12 cellular contexts compared by ENCODE assay signal in the genomic region with DNA sequence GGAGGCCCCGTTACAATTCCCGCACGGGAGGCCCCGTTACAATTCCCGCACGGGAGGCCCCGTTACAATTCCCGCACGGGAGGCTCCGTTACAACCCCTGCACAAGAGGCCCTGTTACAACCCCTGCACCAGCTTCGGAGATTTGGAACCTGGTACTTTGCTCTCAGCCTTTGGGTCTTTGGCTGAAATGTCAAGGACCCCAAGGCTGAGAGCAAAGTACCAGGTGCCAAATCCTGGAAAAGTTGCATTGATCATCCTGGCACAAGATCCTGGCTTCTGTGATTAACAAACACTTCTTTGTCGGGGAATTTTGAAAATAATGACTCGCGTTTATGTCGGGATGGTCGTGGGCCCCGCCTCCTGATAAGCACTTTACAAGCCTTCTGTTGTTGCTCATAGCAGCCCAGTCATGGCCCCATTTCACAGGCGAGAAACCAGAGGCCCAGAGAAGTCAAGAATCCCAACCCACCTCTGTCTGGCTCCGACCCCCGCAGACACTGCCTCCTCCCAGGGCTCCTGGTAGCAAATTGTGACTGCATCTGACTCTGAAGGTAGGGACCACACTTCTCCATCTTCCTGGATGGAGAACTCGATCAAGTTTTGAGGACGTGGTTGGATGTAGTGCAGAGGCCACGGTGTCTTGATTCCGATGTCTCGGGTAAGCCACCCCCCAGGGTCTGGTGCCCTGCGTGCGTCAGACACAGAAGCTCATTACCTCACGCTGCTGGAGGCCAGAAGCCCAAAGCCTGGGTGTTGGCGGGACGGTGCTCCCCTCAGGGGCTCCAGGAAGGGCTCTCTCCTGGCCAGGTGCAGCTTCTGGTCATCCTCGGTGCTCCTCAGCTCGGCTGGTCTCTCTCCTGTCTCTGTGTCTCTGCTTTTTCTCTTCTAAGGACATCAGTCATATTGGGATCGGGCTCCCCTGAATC.
DNase-seq lines count a peak whose midpoint lies in the region; ATAC-seq and TF ChIP-seq lines count a peak whose summit lies in the region.
"Had no signal": no experiment of that assay in that cellular context is flagged by ENCODE, and none has a peak within 500 bp of the region (broad histone marks: within the 10 kb centered on the region; RNA-seq: fewer than 3 reads in every experiment).

No MANE protein-coding gene starts in this region.

- H3K27ac ChIP-seq in heart right ventricle (peak overlapping the region in 1 of 10 donors; percentile 22), PC-3 (ENCODE audit: low read length) (no peak overlapping the region), neuronal stem cell (replicated peaks; ENCODE audit: low read length) (no peak overlapping the region), H9 (ENCODE audit: insufficient read length, low read depth, low read length) (no peak overlapping the region)
- H3K27ac ChIP-seq: 22Rv1, GM23248 had no signal

- H3K4me3 Mint-ChIP-seq in H9, result no peak overlapping the region
- H3K4me3 Mint-ChIP-seq: CD8-positive, alpha-beta memory T cell had no signal

- H3K27me3 ChIP-seq in heart right ventricle (peaks cover 0 to 17% (median 2%) of the 10 kb centered on the region in 7 donors), PC-3 (ENCODE audit: low read length) (0 out of 2 replicates have a peak, but pooled peaks cover 9% of the 10 kb centered on the region), neuronal stem cell (ENCODE audit: control insufficient read depth in 3 of 3, insufficient read depth in 3 of 3, low read depth in 1 of 3, low read length in 3 of 3) (peaks cover 0 to 35% (median 8%) of the 10 kb centered on the region in 3 experiments), H9 (ENCODE audit: insufficient read depth, low read length) (no peaks in the 10 kb centered on the region)

- H2AK5ac ChIP-seq in neuronal stem cell (ENCODE audit: low read depth, low read length) (peak overlapping the region; percentile 99), H9 (ENCODE audit: insufficient read length, low read length) (no peak overlapping the region)

- no peak overlapping the region for H2BK20ac ChIP-seq in H9 (ENCODE audit: low read depth, low read length, poor library complexity, severe bottlenecking)

- TF ChIP-seq CTCF in heart right ventricle (IDR thresholded peaks at IDR 0.05) (no peak), PC-3 (conservative IDR thresholded peaks at IDR 0.05; ENCODE audit: low read depth, low read length) (no peak), H9 (conservative IDR thresholded peaks at IDR 0.05) (no peak)

- H3K9ac ChIP-seq in PC-3 (ENCODE audit: low read length) (no peak overlapping the region), neuronal stem cell (ENCODE audit: low read depth, low read length, poor library complexity) (no peak overlapping the region), H9 (ENCODE audit: extremely low read depth, insufficient read length, low read length) (no peak overlapping the region)
- H3K9ac ChIP-seq: GM23248 had no signal

- no peak overlapping the region for H4K5ac ChIP-seq in H9 (ENCODE audit: insufficient read length, low read depth, low read length)

- no peak overlapping the region for H2AFZ ChIP-seq in PC-3 (ENCODE audit: low read length)
- no peak overlapping the region for H2AFZ ChIP-seq in neuronal stem cell (ENCODE audit: low read length)
- H2AFZ ChIP-seq in H9 (ENCODE audit: low read length), result no peak overlapping the region
- H2AFZ ChIP-seq: GM23248 had no signal

- no peak overlapping the region for H3K14ac ChIP-seq in neuronal stem cell (ENCODE audit: low read length)
- no peak overlapping the region for H3K14ac ChIP-seq in H9 (ENCODE audit: insufficient read depth, low read length)

- H3K36me3 ChIP-seq in heart right ventricle, result no peaks in the 10 kb centered on the region
- H3K36me3 ChIP-seq in PC-3 (ENCODE audit: low read depth, low read length), result no peaks in the 10 kb centered on the region
- no peaks in the 10 kb centered on the region for H3K36me3 ChIP-seq in neuronal stem cell (replicated peaks in 1 of 2; ENCODE audit: control insufficient read depth in 2 of 2, insufficient read depth in 2 of 2, low read length in 2 of 2)

- no peak overlapping the region for H3T11ph ChIP-seq in H9 (ENCODE audit: low read length)

- H3K23me2 ChIP-seq in H9 (ENCODE audit: insufficient read length, low read depth, low read length, poor library complexity, severe bottlenecking), result no peaks in the 10 kb centered on the region

- no peaks in the 10 kb centered on the region; a peak in 1 of 5 replicates for H3K9me3 Mint-ChIP-seq in H9

- H3F3A ChIP-seq in PC-3 (ENCODE audit: low read length, unreplicated experiment), result no peaks in the 10 kb centered on the region

- peaks cover 32% of the 10 kb centered on the region for H3K27me3 Mint-ChIP-seq in H9 (ENCODE audit: low read depth)

- no TSS peak for BruUV-seq in PC-3 (replicated peaks; lab: Mats Ljungman, UMichigan)

- H4K8ac ChIP-seq in neuronal stem cell (ENCODE audit: low read depth, low read length), result no peak overlapping the region
- H4K8ac ChIP-seq in H9 (replicated peaks; ENCODE audit: insufficient read length, low read depth, low read length), result no peak overlapping the region

- H3K9me3 ChIP-seq in heart right ventricle, result no peaks in the 10 kb centered on the region
- H3K9me3 ChIP-seq in PC-3 (ENCODE audit: low read length), result no peaks in the 10 kb centered on the region
- peaks cover 0 to 2% of the 10 kb centered on the region in 2 donors for H3K9me3 ChIP-seq in neuronal stem cell (replicated peaks in 1 of 2; ENCODE audit: control insufficient read depth in 2 of 2, insufficient read depth in 1 of 2, low read depth in 1 of 2, low read length in 2 of 2)
- H3K9me3 ChIP-seq in H9 (ENCODE audit: control insufficient read depth, low read depth, low read length), result no peaks in the 10 kb centered on the region

- CTCF ChIA-PET in PC-3 (lab: Charles Lee), result no interaction called here

- no peaks in the 10 kb centered on the region for H3K36me3 Mint-ChIP-seq in H9 (ENCODE audit: insufficient read depth in 1 of 3, low read depth in 3 of 3)
- H3K36me3 Mint-ChIP-seq: CD8-positive, alpha-beta memory T cell had no signal

- POLR2A ChIA-PET in PC-3 (lab: Charles Lee; ENCODE audit: unreplicated experiment), result no interaction called here

- WGBS in heart right ventricle, 2 donors, result 80% methylated on average over 33 of the region's 33 CpGs
- no CpG with 5 or more reads among the region's 33 CpGs for WGBS in neuronal stem cell (ENCODE audit: extremely low coverage in 2 of 2, insufficient read length in 2 of 2, insufficient replicate concordance in 1 of 2), 2 donors
- no CpG with 5 or more reads among the region's 33 CpGs for WGBS in H9 (ENCODE audit: extremely low coverage, insufficient read length, low lambda C conversion rate)

- H3K4ac ChIP-seq in neuronal stem cell (ENCODE audit: low read length) (no peak overlapping the region), H9 (ENCODE audit: low read depth, low read length) (no peak overlapping the region)

- no peak for ATAC-seq in Right ventricle myocardium inferior
- ATAC-seq in heart right ventricle, result no peak
- ATAC-seq in PC-3, result no peak
- no peak for ATAC-seq in GM21381 (IDR thresholded peaks at IDR 0.05; ENCODE audit: unreplicated experiment)

- H4K20me1 ChIP-seq in PC-3 (ENCODE audit: low read length) (no peaks in the 10 kb centered on the region), H9 (ENCODE audit: control insufficient read depth, insufficient read depth, insufficient read length) (no peaks in the 10 kb centered on the region)

- H2BK120ac ChIP-seq in neuronal stem cell (ENCODE audit: low read depth, low read length), result peak overlapping the region; percentile 64
- H2BK120ac ChIP-seq in H9 (ENCODE audit: low read depth, low read length, poor library complexity, severe bottlenecking), result no peak overlapping the region

- H3K4me2 ChIP-seq in PC-3 (ENCODE audit: low read length) (no peak overlapping the region), neuronal stem cell (ENCODE audit: insufficient read depth, low read length, poor library complexity, severe bottlenecking) (no peak overlapping the region), H9 (ENCODE audit: insufficient read depth, insufficient read length, low read length) (no peak overlapping the region)

- H2BK5ac ChIP-seq in neuronal stem cell (ENCODE audit: low read length) (peak overlapping the region; percentile 85), H9 (ENCODE audit: insufficient read length, low read length) (no peak overlapping the region)

- peak overlapping the region; percentile 32 for H3K18ac ChIP-seq in neuronal stem cell (ENCODE audit: low read length)
- no peak overlapping the region for H3K18ac ChIP-seq in H9 (ENCODE audit: insufficient read length, low read depth, low read length)

- H4K91ac ChIP-seq in neuronal stem cell (ENCODE audit: low read depth, low read length, poor library complexity) (no peak overlapping the region), H9 (ENCODE audit: insufficient read length, low read depth, low read length) (no peak overlapping the region)

- intact Hi-C loops in Right ventricle myocardium inferior (cut with DNase I), result no loop called here
- intact Hi-C loops in heart right ventricle (cut with DNase I), result no loop called here
- intact Hi-C loops in PC-3 (cut with micrococcal nuclease), result no loop called here

- no peaks in the 10 kb centered on the region for H3K79me2 ChIP-seq in PC-3 (ENCODE audit: low read length)
- H3K79me2 ChIP-seq in H9 (ENCODE audit: insufficient read depth, low read length), result no peaks in the 10 kb centered on the region

- H3K79me1 ChIP-seq in neuronal stem cell (ENCODE audit: low read depth, low read length) (no peaks in the 10 kb centered on the region), H9 (ENCODE audit: insufficient read depth, low read depth, low read length, poor library complexity, severe bottlenecking) (no peaks in the 10 kb centered on the region)

- H3K4me1 ChIP-seq in heart right ventricle (peaks cover 0 to 21% (median 8%) of the 10 kb centered on the region in 9 donors), PC-3 (ENCODE audit: insufficient read depth, low read length) (no peaks in the 10 kb centered on the region), neuronal stem cell (ENCODE audit: control insufficient read depth in 2 of 2, insufficient read depth in 1 of 2, low read depth in 1 of 2, low read length in 2 of 2) (peaks cover 0 to 37% of the 10 kb centered on the region in 2 donors), H9 (ENCODE audit: insufficient read depth, low read length) (peaks cover 6% of the 10 kb centered on the region; the same call in 1 of the 2 replicates)

- H3K4me1 Mint-ChIP-seq in H9, result peaks cover 24 to 45% of the 10 kb centered on the region in 2 experiments
- H3K4me1 Mint-ChIP-seq: CD8-positive, alpha-beta memory T cell had no signal

- no peak overlapping the region; a peak in 1 of 7 replicates for H3K27ac Mint-ChIP-seq in H9
- H3K27ac Mint-ChIP-seq: CD8-positive, alpha-beta memory T cell had no signal

- no peaks in the 10 kb centered on the region for H3K9me2 ChIP-seq in PC-3 (replicated peaks; ENCODE audit: low read length)

- H3K4me3 ChIP-seq in heart right ventricle (no peak overlapping the region), PC-3 (ENCODE audit: low read length) (no peak overlapping the region), neuronal stem cell (ENCODE audit: low read length in 2 of 2) (no peak overlapping the region)
- H3K4me3 ChIP-seq: GM23248 had no signal

- H2BK12ac ChIP-seq in neuronal stem cell (ENCODE audit: low read length) (no peak overlapping the region), H9 (ENCODE audit: insufficient read length, low read depth, low read length) (no peak overlapping the region)

- H2BK15ac ChIP-seq in neuronal stem cell (ENCODE audit: low read length), result peak overlapping the region; percentile 82
- no peak overlapping the region for H2BK15ac ChIP-seq in H9 (ENCODE audit: low read depth, low read length)

- DNase-seq in Right ventricle myocardium inferior (ENCODE audit: missing footprints) (peak; percentile 16), heart right ventricle (no peak), PC-3 (peak; percentile 3), kidney tubule cell (ENCODE audit: low spot score) (peak; percentile 2), neuronal stem cell (ENCODE audit: low spot score) (no peak), NK-92 (lab: John Stamatoyannopoulos, UW; ENCODE audit: unreplicated experiment) (no peak), H9 (no peak)
- DNase-seq: CD8-positive, alpha-beta memory T cell; DMS53; GM23248 had no signal

- H3K23ac ChIP-seq in neuronal stem cell (ENCODE audit: low read depth, low read length, poor library complexity) (no peak overlapping the region), H9 (ENCODE audit: insufficient read length, low read depth, low read length) (no peak overlapping the region)

- H3K56ac ChIP-seq in H9 (ENCODE audit: insufficient read length, low read depth, low read length), result no peak overlapping the region

Comparison
In these comparisons a context has a peak if more than half of its experiments do, and no peak if none do; other contexts are left out.
1. DNase-seq: peak in Right ventricle myocardium inferior (single experiment), PC-3 (single experiment) and kidney tubule cell (single experiment); none in heart right ventricle (0 of 2), neuronal stem cell (single experiment), NK-92 (single experiment) and H9 (single experiment).